16 cellular contexts compared by ENCODE assay signal in genomic region chr11:74639533-74639932, GRCh38. TPM values are rescaled to one million over a fixed set of nuclear protein-coding genes. Genes with fewer than 3 reads are reported as not detected.
A peak's percentile ranks its signal among the peaks of the same experiment; 100 is the strongest.
DNase-seq lines count a peak whose midpoint lies in the region; ATAC-seq, FAIRE-seq and TF ChIP-seq lines count a peak whose summit lies in the region.
"Had no signal": no experiment of that assay in that cellular context is flagged by ENCODE, and none has a peak within 500 bp of the region (broad histone marks: within the 10 kb centered on the region; RNA-seq: fewer than 3 reads in every experiment).

No MANE protein-coding gene starts in this region.

- H4K20me1 ChIP-seq in K562 (replicated peaks; ENCODE audit: control insufficient read depth, insufficient read depth, low read length): 0 out of 2 replicates have a peak, but pooled peaks cover 3% of the 10 kb centered on the region

- no peak overlapping the region for H3K4me3 Mint-ChIP-seq in activated T-cell treated with anti-CD3 and anti-CD28 coated beads, Interleukin-2, amount 50 U/mL, for 72 hours
- H3K4me3 Mint-ChIP-seq in activated T-cell treated with anti-CD3 and anti-CD28 coated beads, Interleukin-2, amount 50 U/mL, for 4 hours: no peak overlapping the region
- H3K4me3 Mint-ChIP-seq in nephron progenitor cell: no peak overlapping the region

- no peak for TF ChIP-seq EP300 in K562 (IDR thresholded peaks at IDR 0.05; ENCODE audit: low read length)
- no peak for TF ChIP-seq EP300 in transverse colon (IDR thresholded peaks at IDR 0.05; ENCODE audit: low read depth)

- no peak for FAIRE-seq in K562 (lab: Jason Lieb, UNC)
- FAIRE-seq: H54 had no signal

- intact Hi-C loops in K562 (cut with micrococcal nuclease): no loop called here
- intact Hi-C loops in transverse colon (cut with DNase I; ENCODE audit: low total_unique reads): no loop called here

- peaks cover 22% of the 10 kb centered on the region for H3K4me1 Mint-ChIP-seq in activated T-cell treated with anti-CD3 and anti-CD28 coated beads, Interleukin-2, amount 50 U/mL, for 72 hours (ENCODE audit: low read depth)
- peaks cover 11% of the 10 kb centered on the region for H3K4me1 Mint-ChIP-seq in activated T-cell treated with anti-CD3 and anti-CD28 coated beads, Interleukin-2, amount 50 U/mL, for 4 hours (ENCODE audit: low read depth)
- peaks cover 14% of the 10 kb centered on the region for H3K4me1 Mint-ChIP-seq in nephron progenitor cell

- 40% methylated on average over 5 of the region's 5 CpGs for WGBS in K562 (ENCODE audit: insufficient coverage, low coverage, missing lambda C conversion rate)
- WGBS in transverse colon (ENCODE audit: low coverage in 1 of 2), 2 donors: 82 to 90% methylated on average over 3 to 5 of the region's 5 CpGs

- POLR2A ChIA-PET in K562 (lab: Yijun Ruan, JAX): interaction anchor here (0.7 kb wide), 1 partner anchor 34 kb away, joined by 5 read pairs; no protein-coding TSS in a partner anchor

- peaks cover 24 to 45% of the 10 kb centered on the region in 2 donors for H3K36me3 Mint-ChIP-seq in activated T-cell treated with anti-CD3 and anti-CD28 coated beads, Interleukin-2, amount 50 U/mL, for 72 hours (ENCODE audit: insufficient read depth in 2 of 2)
- H3K36me3 Mint-ChIP-seq in activated T-cell treated with anti-CD3 and anti-CD28 coated beads, Interleukin-2, amount 50 U/mL, for 4 hours (ENCODE audit: insufficient read depth): peaks cover 61% of the 10 kb centered on the region
- peaks cover 61% of the 10 kb centered on the region for H3K36me3 Mint-ChIP-seq in nephron progenitor cell (ENCODE audit: low read depth)

- H3K27me3 ChIP-seq in K562 (ENCODE audit: control insufficient read depth in 2 of 2, insufficient read depth in 2 of 2, low read length in 2 of 2) (no peaks in the 10 kb centered on the region), transverse colon (no peaks in the 10 kb centered on the region)

- DNase-seq in activated T-cell treated with anti-CD3 and anti-CD28 coated beads, Interleukin-2, amount 50 U/mL, for 72 hours: no peak
- no peak for DNase-seq in activated T-cell treated with anti-CD3 and anti-CD28 coated beads, Interleukin-2, amount 50 U/mL, for 4 hours
- DNase-seq in K562 (ENCODE audit: extremely low read depth in 1 of 4, low spot score in 3 of 4) (peak; percentile 26 to 49 (median 42)), nephron progenitor cell (no peak), transverse colon (no peak), NCI-H748 treated with DMSO at 0.1 percent for 48 hours (lab: John Stamatoyannopoulos, UW) (no peak), KBM-7 (no peak), medulla oblongata (ENCODE audit: extremely low spot score) (no peak)
- DNase-seq: 8988T, MV-4-11, NCI-H1417 treated with DMSO at 0.1 percent for 48 hours, NCI-H2029, NCI-H524 treated with DMSO at 0.1 percent for 48 hours had no signal

- ATAC-seq in activated T-cell treated with anti-CD3 and anti-CD28 coated beads, Interleukin-2, amount 50 U/mL, for 72 hours (replicated peaks in 1 of 2): no peak
- ATAC-seq in activated T-cell treated with anti-CD3 and anti-CD28 coated beads, Interleukin-2, amount 50 U/mL, for 4 hours: no peak
- ATAC-seq in K562: peak; percentile 43; the same call in 2 of the 3 replicates

- no peaks in the 10 kb centered on the region for H3K27me3 Mint-ChIP-seq in activated T-cell treated with anti-CD3 and anti-CD28 coated beads, Interleukin-2, amount 50 U/mL, for 72 hours (ENCODE audit: low read depth)
- H3K27me3 Mint-ChIP-seq in activated T-cell treated with anti-CD3 and anti-CD28 coated beads, Interleukin-2, amount 50 U/mL, for 4 hours (ENCODE audit: low read depth): no peaks in the 10 kb centered on the region
- no peaks in the 10 kb centered on the region for H3K27me3 Mint-ChIP-seq in nephron progenitor cell (ENCODE audit: low read depth, poor library complexity)

- no peaks in the 10 kb centered on the region for H3K9me3 ChIP-seq in K562 (replicated peaks; ENCODE audit: control insufficient read depth, insufficient read depth, low read depth, low read length)
- no peaks in the 10 kb centered on the region for H3K9me3 ChIP-seq in transverse colon

- no TSS peak for BruUV-seq in K562 (replicated peaks; lab: Mats Ljungman, UMichigan)

- H3K4me3 ChIP-seq in K562 (no peak overlapping the region), transverse colon (no peak overlapping the region)

- no peaks in the 10 kb centered on the region for H3K79me2 ChIP-seq in K562 (ENCODE audit: control insufficient read depth, insufficient read depth, low read length)

- TF ChIP-seq POLR2A in K562 (conservative IDR thresholded peaks at IDR 0.05) (no peak), transverse colon (IDR thresholded peaks at IDR 0.05) (no peak)

- peak overlapping the region; percentile 28; the same call in 1 of the 2 replicates for H3K4me2 ChIP-seq in K562 (ENCODE audit: insufficient read depth, low read length)

- H3K36me3 ChIP-seq in K562 (ENCODE audit: control insufficient read depth, insufficient read depth, low read length) (peaks cover 80% of the 10 kb centered on the region), transverse colon (peaks cover 0 to 45% (median 11%) of the 10 kb centered on the region in 4 donors)

- CTCF ChIA-PET in K562 (lab: Yijun Ruan, JAX; ENCODE audit: low intra/inter-chr PET ratio): no interaction called here

- TF ChIP-seq RAD21 in K562 (CRISPR knock-in tag; conservative IDR thresholded peaks at IDR 0.05 in 1 of 2, IDR thresholded peaks at IDR 0.05 in 1 of 2): no peak

- H3K9me3 Mint-ChIP-seq in activated T-cell treated with anti-CD3 and anti-CD28 coated beads, Interleukin-2, amount 50 U/mL, for 72 hours: no peaks in the 10 kb centered on the region
- no peaks in the 10 kb centered on the region for H3K9me3 Mint-ChIP-seq in activated T-cell treated with anti-CD3 and anti-CD28 coated beads, Interleukin-2, amount 50 U/mL, for 4 hours
- no peaks in the 10 kb centered on the region for H3K9me3 Mint-ChIP-seq in nephron progenitor cell

- in situ Hi-C loops in K562 (cut with MboI) (no loop called here), transverse colon (cut with MboI; ENCODE audit: low pct_ligation_motif_present in 1 of 4, low pct_unique_long_range_greater_than_20kb in 1 of 4, low sequenced_read_pairs in 3 of 4) (no loop called here), KBM-7 (cut with MboI; ENCODE audit: low pct_unique_long_range_greater_than_20kb, low sequenced_read_pairs) (no loop called here)

- H3K9ac ChIP-seq in K562 (ENCODE audit: insufficient read depth in 1 of 2, low read depth in 2 of 2, low read length in 2 of 2): no peak overlapping the region

- H3K4me1 ChIP-seq in K562 (replicated peaks in 1 of 2; ENCODE audit: control insufficient read depth in 2 of 2, insufficient read depth in 2 of 2, low read length in 2 of 2) (peaks cover 0 to 45% of the 10 kb centered on the region in 2 experiments), transverse colon (peaks cover 0 to 10% (median 4%) of the 10 kb centered on the region in 4 donors)

- peak overlapping the region; percentile 27 for H3K27ac Mint-ChIP-seq in activated T-cell treated with anti-CD3 and anti-CD28 coated beads, Interleukin-2, amount 50 U/mL, for 72 hours
- H3K27ac Mint-ChIP-seq in nephron progenitor cell: peak overlapping the region; percentile 23

- no peak overlapping the region for H2AFZ ChIP-seq in K562 (ENCODE audit: low read depth, low read length)

- TF ChIP-seq CTCF in K562 (IDR thresholded peaks at IDR 0.05 in 2 of 3, conservative IDR thresholded peaks at IDR 0.05 in 1 of 3; ENCODE audit: insufficient read depth in 2 of 3, low read depth in 1 of 3, low read length in 3 of 3) (no peak), nephron progenitor cell (IDR thresholded peaks at IDR 0.05) (no peak), transverse colon (IDR thresholded peaks at IDR 0.05) (no peak)

- H3K27ac ChIP-seq in K562 (ENCODE audit: extremely low read depth, low read depth, low read length): no peak overlapping the region
- H3K27ac ChIP-seq in transverse colon: peak overlapping the region in 3 of 4 donors; percentile 11 to 56 (median 47)
- H3K27ac ChIP-seq: C4-2B, RWPE1 had no signal

- no peaks in the 10 kb centered on the region for H3K9me1 ChIP-seq in K562 (ENCODE audit: control insufficient read depth, insufficient read depth, low read length)

TF ChIP-seq in K562, 482 proteins besides CTCF, POLR2A, EP300 and RAD21 (continues in another document):
- peak; percentile 85 for TF ChIP-seq MEIS2 (IDR thresholded peaks at IDR 0.05; ENCODE audit: partially characterized antibody)

RNA-seq across cellular contexts. Expression of gene POLD3, which starts 47.2 kb away (rescaled TPM):
- total RNA-seq in activated T-cell treated with anti-CD3 and anti-CD28 coated beads, Interleukin-2, amount 50 U/mL, for 72 hours: 10 to 100 TPM; 57.7 to 63.9 TPM
- total RNA-seq in activated T-cell treated with anti-CD3 and anti-CD28 coated beads, Interleukin-2, amount 50 U/mL, for 4 hours: 10 to 100 TPM; 37.5 to 45.7 (median 37.5) TPM
- total RNA-seq in K562 (2011; cell fraction: chromatin; rRNA removed; ENCODE audit: low replicate concordance): 24.4 and 43.5 TPM in 2 replicates
- 6.7 and 11.4 TPM in 2 replicates for total RNA-seq in K562 (2011; cell fraction: nucleolus; rRNA removed)
- total RNA-seq in K562 (2011; cell fraction: nucleoplasm; rRNA removed): 21.4 and 33.4 TPM in 2 replicates
- total RNA-seq in K562 (2014; rRNA removed): 10.6 and 11.9 TPM in 2 replicates
- 21.6 and 26.1 TPM in 2 replicates for total RNA-seq in K562 (2014; rRNA removed; fragmentation: Illumina TruSeq; extraction: Trizol)
- 22.4 and 24.6 TPM in 2 replicates for total RNA-seq in K562 (2015; rRNA removed; fragmentation: Illumina TruSeq; extraction: Trizol)
- total RNA-seq in K562 (2021): 20.9 and 22.1 TPM in 2 replicates
- polyA plus RNA-seq in K562 (2011; rRNA removed): 36.9 and 40.1 TPM in 2 replicates
- polyA plus RNA-seq in K562 (2011; cell fraction: cytosol; rRNA removed): 12.5 and 13.1 TPM in 2 replicates
- polyA plus RNA-seq in K562 (2011; cell fraction: nucleus; rRNA removed): 45.2 and 49.2 TPM in 2 replicates
- 13.1 and 17.4 TPM in 2 replicates for polyA plus RNA-seq in K562 (2012)
- 21.6 and 25.2 TPM in 2 replicates for polyA plus RNA-seq in K562 (2014; fragmentation: Illumina TruSeq; extraction: Trizol)
- 10 to 100 TPM; 27.2 to 28.6 TPM for polyA plus RNA-seq in K562 (2014; fragmentation: Nextera tagmentation; extraction: Ambion mirVana)
- 19.5 and 20.8 TPM in 2 replicates for polyA plus RNA-seq in K562 (2014; rRNA removed)
- polyA minus RNA-seq in K562 (2011; rRNA and poly(A)+ RNA removed): 31.6 and 36.8 TPM in 2 replicates
- 6.3 and 11.5 TPM in 2 replicates for polyA minus RNA-seq in K562 (2011; cell fraction: cytosol; rRNA and poly(A)+ RNA removed)
- 16.2 and 25.9 TPM in 2 replicates for polyA minus RNA-seq in K562 (2011; cell fraction: nucleus; rRNA and poly(A)+ RNA removed)
- 10 to 100 TPM in 3 of 4 donors, 1 to 10 TPM in 1; 7.4 to 29.4 (median 20.6) TPM for total RNA-seq in transverse colon

Comparison
In these comparisons a context has a peak if more than half of its experiments do, and no peak if none do; other contexts are left out.
1. DNase-seq: peak in K562 (4 of 4); none in activated T-cell treated with anti-CD3 and anti-CD28 coated beads, Interleukin-2, amount 50 U/mL, for 72 hours (0 of 2), activated T-cell treated with anti-CD3 and anti-CD28 coated beads, Interleukin-2, amount 50 U/mL, for 4 hours (single experiment), nephron progenitor cell (single experiment), transverse colon (single experiment), NCI-H748 treated with DMSO at 0.1 percent for 48 hours (single experiment), KBM-7 (single experiment) and medulla oblongata (single experiment).